Comparison of ENCODE assay signal across 10 cellular contexts in the genomic region with DNA sequence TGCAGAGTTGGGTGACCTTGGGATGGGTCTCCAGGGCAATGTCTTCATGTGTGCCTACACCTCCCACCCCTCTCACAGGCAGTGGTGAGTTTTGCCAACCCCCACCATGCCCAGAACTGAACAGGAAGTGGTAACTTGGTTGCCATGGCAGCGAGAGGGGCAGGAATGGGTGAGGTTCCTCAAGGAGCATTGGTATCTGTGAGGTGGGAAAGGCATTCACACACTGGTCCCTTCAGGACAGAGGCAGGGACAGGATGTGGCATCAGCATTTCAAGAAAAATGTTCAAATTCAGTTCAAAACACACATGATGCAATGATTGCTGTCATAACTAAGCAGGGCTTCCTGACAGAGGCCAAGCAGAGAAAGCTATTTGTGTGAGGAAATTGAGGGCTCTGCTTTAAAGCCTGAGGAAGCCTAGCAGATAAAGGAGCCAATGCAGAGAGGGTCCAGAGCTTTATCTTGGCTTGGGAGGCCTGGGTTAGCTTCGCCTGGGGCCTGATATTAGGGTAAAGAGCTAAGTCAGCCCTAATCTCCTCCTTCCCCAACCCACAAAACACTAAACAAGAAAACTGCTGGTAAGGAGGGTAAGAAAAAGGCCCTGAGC. TPM values are rescaled to one million over a fixed set of nuclear protein-coding genes. Genes with fewer than 3 reads are reported as not detected.
DNase-seq lines count a peak whose midpoint lies in the region; ATAC-seq, FAIRE-seq and TF ChIP-seq lines count a peak whose summit lies in the region.
"Had no signal": no experiment of that assay in that cellular context is flagged by ENCODE, and none has a peak within 500 bp of the region (broad histone marks: within the 10 kb centered on the region; RNA-seq: fewer than 3 reads in every experiment).

No MANE protein-coding gene starts in this region.

- H3K4me2 ChIP-seq in HepG2 (ENCODE audit: low read depth, low read length): no peak overlapping the region

- H3K9ac ChIP-seq in HepG2 (ENCODE audit: insufficient read depth, low read depth, low read length): no peak overlapping the region

- H3K4me3 ChIP-seq in HepG2 (replicated peaks in 1 of 3; ENCODE audit: insufficient read depth in 1 of 3, low read depth in 2 of 3, low read length in 3 of 3): no peak overlapping the region
- H3K4me3 ChIP-seq in coronary artery: no peak overlapping the region

- no peaks in the 10 kb centered on the region for H3K4me1 ChIP-seq in HepG2 (ENCODE audit: insufficient read depth, low read length)

- intact Hi-C loops in HepG2 (cut with micrococcal nuclease; ENCODE audit: unreplicated experiment): no loop called here

- TF ChIP-seq POLR2A in HepG2 (IDR thresholded peaks at IDR 0.05; ENCODE audit: insufficient read depth in 1 of 2, low read depth in 2 of 2, low read length in 2 of 2): no peak

- peak overlapping the region; percentile 74 to 86 for H3K4me3 Mint-ChIP-seq in stimulated activated naive CD8-positive, alpha-beta T cell treated with anti-CD3 and anti-CD28 coated beads, Interleukin-15, amount 100 ng/mL, for 72 hours

- peak overlapping the region; percentile 97 to 99 for H3K27ac Mint-ChIP-seq in stimulated activated naive CD8-positive, alpha-beta T cell treated with anti-CD3 and anti-CD28 coated beads, Interleukin-15, amount 100 ng/mL, for 72 hours

- H4K20me1 ChIP-seq in HepG2 (ENCODE audit: insufficient read depth, low read length): no peaks in the 10 kb centered on the region

- no peak for ATAC-seq in HepG2
- ATAC-seq in stimulated activated naive CD8-positive, alpha-beta T cell treated with anti-CD3 and anti-CD28 coated beads, Interleukin-15, amount 100 ng/mL, for 72 hours: peak; percentile 72

- BruUV-seq in HepG2 (replicated peaks; lab: Mats Ljungman, UMichigan): no TSS peak

- POLR2A ChIA-PET in HepG2 (lab: Yijun Ruan, JAX): no interaction called here

- H3K27me3 ChIP-seq in HepG2 (ENCODE audit: control insufficient read depth in 1 of 2, insufficient read depth in 2 of 2, low read length in 2 of 2): peaks cover 0 to 5% of the 10 kb centered on the region in 2 experiments; a peak in 2 of 5 replicates

- TF ChIP-seq EP300 in HepG2 (IDR thresholded peaks at IDR 0.05; ENCODE audit: low read depth in 2 of 2, low read length in 2 of 2) (no peak), HepG2 (CRISPR knock-in tag; IDR thresholded peaks at IDR 0.05; ENCODE audit: borderline replicate concordance) (no peak)

- no peak for FAIRE-seq in HepG2 (lab: Jason Lieb, UNC)
- FAIRE-seq: A204.1 had no signal

- CTCF ChIA-PET in HepG2 (lab: Yijun Ruan, JAX; ENCODE audit: low intra/inter-chr PET ratio, low total read pairs): no interaction called here

- DNase-seq in NCI-H1694 treated with DMSO at 0.1 percent for 48 hours (lab: John Stamatoyannopoulos, UW) (peak; percentile 1), NCI-H1694 (lab: John Stamatoyannopoulos, UW) (no peak), RPMI7951 (ENCODE audit: low read depth) (peak; percentile 9), HepG2 (ENCODE audit: low spot score) (no peak), DMS153 (lab: John Stamatoyannopoulos, UW) (no peak), coronary artery (ENCODE audit: low spot score) (no peak)
- DNase-seq in activated effector memory CD4-positive, alpha-beta T cell treated with Interleukin-2 at 50 U/mL for 16 hours: peak; percentile 51
- peak; percentile 51 to 80 for DNase-seq in stimulated activated naive CD8-positive, alpha-beta T cell treated with anti-CD3 and anti-CD28 coated beads, Interleukin-15, amount 100 ng/mL, for 72 hours

- TF ChIP-seq RAD21 in HepG2 (CRISPR knock-in tag; IDR thresholded peaks at IDR 0.05): no peak

- 0% methylated on average over 2 of the region's 2 CpGs for WGBS in HepG2 (ENCODE audit: low lambda C conversion rate)

- no peaks in the 10 kb centered on the region for H3K9me3 Mint-ChIP-seq in stimulated activated naive CD8-positive, alpha-beta T cell treated with anti-CD3 and anti-CD28 coated beads, Interleukin-15, amount 100 ng/mL, for 72 hours

- peaks cover 65% of the 10 kb centered on the region for H3K4me1 Mint-ChIP-seq in stimulated activated naive CD8-positive, alpha-beta T cell treated with anti-CD3 and anti-CD28 coated beads, Interleukin-15, amount 100 ng/mL, for 72 hours

- H3K27ac ChIP-seq in HepG2 (ENCODE audit: extremely low read length, insufficient read depth, low read length) (no peak overlapping the region), coronary artery (peak overlapping the region in 1 of 2 donors; percentile 59)

- no peaks in the 10 kb centered on the region for H3K79me2 ChIP-seq in HepG2 (ENCODE audit: insufficient read depth, low read length)

- no peak overlapping the region for H2AFZ ChIP-seq in HepG2 (ENCODE audit: low read length)

- no peaks in the 10 kb centered on the region for H3K27me3 Mint-ChIP-seq in stimulated activated naive CD8-positive, alpha-beta T cell treated with anti-CD3 and anti-CD28 coated beads, Interleukin-15, amount 100 ng/mL, for 72 hours

- H3K9me3 ChIP-seq in HepG2 (ENCODE audit: low read length): no peaks in the 10 kb centered on the region

- H3K36me3 ChIP-seq in HepG2 (replicated peaks in 1 of 2; ENCODE audit: control insufficient read depth in 1 of 2, insufficient read depth in 2 of 2, low read length in 2 of 2): no peaks in the 10 kb centered on the region

- TF ChIP-seq CTCF in HepG2 (CRISPR knock-in tag; IDR thresholded peaks at IDR 0.05) (no peak), coronary artery (IDR thresholded peaks at IDR 0.05) (no peak)

- in situ Hi-C loops in HepG2 (cut with HindIII; ENCODE audit: extremely low pct_ligation_motif_present, low pct_unique_long_range_greater_than_20kb): no loop called here

RNA-seq across cellular contexts. Expression of a gene that starts 0.6 kb away (rescaled TPM):
- not detected in 2 replicates for total RNA-seq in RPMI7951 (2014; rRNA removed; shearing (Covaris generic))
- not detected in 2 replicates for total RNA-seq in HepG2 (2016; rRNA removed; fragmentation: Illumina TruSeq; extraction: Trizol)
- not detected in 2 replicates for total RNA-seq in HepG2 (2016; cell fraction: cytosol; rRNA removed; fragmentation: Illumina TruSeq; extraction: Trizol; ENCODE audit: low read depth)
- total RNA-seq in HepG2 (2016; cell fraction: insoluble cytoplasmic fraction; rRNA removed; fragmentation: Illumina TruSeq; extraction: Trizol): not detected in 2 replicates
- not detected in 2 replicates for total RNA-seq in HepG2 (2016; cell fraction: membrane; rRNA removed; fragmentation: Illumina TruSeq; extraction: Trizol)
- not detected in 2 replicates for total RNA-seq in HepG2 (2016; cell fraction: nucleus; rRNA removed; fragmentation: Illumina TruSeq; extraction: Trizol)
- not detected in 2 replicates for polyA plus RNA-seq in HepG2 (2011; rRNA removed)
- not detected in 2 replicates for polyA plus RNA-seq in HepG2 (2011; cell fraction: cytosol; rRNA removed)
- not detected in 2 replicates for polyA plus RNA-seq in HepG2 (2011; cell fraction: nucleus; rRNA removed)
- not detected in 2 replicates for polyA plus RNA-seq in HepG2 (2012)
- not detected in 2 replicates for polyA plus RNA-seq in HepG2 (2016; cell fraction: cytosol; fragmentation: Illumina TruSeq; extraction: Trizol; ENCODE audit: low read depth)
- polyA plus RNA-seq in HepG2 (2016; cell fraction: insoluble cytoplasmic fraction; fragmentation: Illumina TruSeq; extraction: Trizol; ENCODE audit: low read depth): not detected in 2 replicates
- polyA plus RNA-seq in HepG2 (2016; cell fraction: membrane; fragmentation: Illumina TruSeq; extraction: Trizol; ENCODE audit: low read depth): not detected in 2 replicates
- not detected in 2 replicates for polyA plus RNA-seq in HepG2 (2016; cell fraction: nucleus; fragmentation: Illumina TruSeq; extraction: Trizol; ENCODE audit: insufficient read depth, low read depth)
- polyA minus RNA-seq in HepG2 (2011; rRNA and poly(A)+ RNA removed; ENCODE audit: low replicate concordance): not detected in 2 replicates
- polyA minus RNA-seq in HepG2 (2011; cell fraction: cytosol; rRNA and poly(A)+ RNA removed): not detected in 2 replicates
- polyA minus RNA-seq in HepG2 (2011; cell fraction: nucleus; rRNA and poly(A)+ RNA removed): not detected in 2 replicates

RNA-seq across cellular contexts. Expression of a gene that starts 27.8 kb away (rescaled TPM):
- not detected in 2 replicates for total RNA-seq in RPMI7951 (2014; rRNA removed; shearing (Covaris generic))
- not detected in 2 replicates for total RNA-seq in HepG2 (2016; rRNA removed; fragmentation: Illumina TruSeq; extraction: Trizol)
- not detected in 2 replicates for total RNA-seq in HepG2 (2016; cell fraction: cytosol; rRNA removed; fragmentation: Illumina TruSeq; extraction: Trizol; ENCODE audit: low read depth)
- total RNA-seq in HepG2 (2016; cell fraction: insoluble cytoplasmic fraction; rRNA removed; fragmentation: Illumina TruSeq; extraction: Trizol): not detected in 2 replicates
- not detected in 2 replicates for total RNA-seq in HepG2 (2016; cell fraction: membrane; rRNA removed; fragmentation: Illumina TruSeq; extraction: Trizol)
- not detected in 2 replicates for total RNA-seq in HepG2 (2016; cell fraction: nucleus; rRNA removed; fragmentation: Illumina TruSeq; extraction: Trizol)
- polyA plus RNA-seq in HepG2 (2011; rRNA removed): not detected in 2 replicates
- polyA plus RNA-seq in HepG2 (2011; cell fraction: cytosol; rRNA removed): not detected in 2 replicates
- not detected in 2 replicates for polyA plus RNA-seq in HepG2 (2011; cell fraction: nucleus; rRNA removed)
- polyA plus RNA-seq in HepG2 (2012): not detected in 2 replicates
- polyA plus RNA-seq in HepG2 (2016; cell fraction: cytosol; fragmentation: Illumina TruSeq; extraction: Trizol; ENCODE audit: low read depth): not detected in 2 replicates
- polyA plus RNA-seq in HepG2 (2016; cell fraction: insoluble cytoplasmic fraction; fragmentation: Illumina TruSeq; extraction: Trizol; ENCODE audit: low read depth): not detected in 2 replicates
- not detected in 2 replicates for polyA plus RNA-seq in HepG2 (2016; cell fraction: membrane; fragmentation: Illumina TruSeq; extraction: Trizol; ENCODE audit: low read depth)
- not detected in 2 replicates for polyA plus RNA-seq in HepG2 (2016; cell fraction: nucleus; fragmentation: Illumina TruSeq; extraction: Trizol; ENCODE audit: insufficient read depth, low read depth)
- polyA minus RNA-seq in HepG2 (2011; rRNA and poly(A)+ RNA removed; ENCODE audit: low replicate concordance): not detected in 2 replicates
- not detected in 2 replicates for polyA minus RNA-seq in HepG2 (2011; cell fraction: cytosol; rRNA and poly(A)+ RNA removed)
- not detected in 2 replicates for polyA minus RNA-seq in HepG2 (2011; cell fraction: nucleus; rRNA and poly(A)+ RNA removed)
- total RNA-seq: T-helper 2 cell treated with Interferon-gamma antibody and Interleukin-4, amounts not matched to agents 100 ng/mL and 5 ng/mL, for 36 hours had no signal

RNA-seq across cellular contexts. Expression of a gene that starts 37.5 kb away (rescaled TPM):
- total RNA-seq in RPMI7951 (2014; rRNA removed; shearing (Covaris generic)): 0.39 TPM in 1 of 2 replicates, not detected in the other
- 0.11 TPM in 1 of 2 replicates, not detected in the other for total RNA-seq in HepG2 (2016; rRNA removed; fragmentation: Illumina TruSeq; extraction: Trizol)
- total RNA-seq in HepG2 (2016; cell fraction: cytosol; rRNA removed; fragmentation: Illumina TruSeq; extraction: Trizol; ENCODE audit: low read depth): not detected in 2 replicates
- not detected in 2 replicates for total RNA-seq in HepG2 (2016; cell fraction: insoluble cytoplasmic fraction; rRNA removed; fragmentation: Illumina TruSeq; extraction: Trizol)
- not detected in 2 replicates for total RNA-seq in HepG2 (2016; cell fraction: membrane; rRNA removed; fragmentation: Illumina TruSeq; extraction: Trizol)
- total RNA-seq in HepG2 (2016; cell fraction: nucleus; rRNA removed; fragmentation: Illumina TruSeq; extraction: Trizol): not detected in 2 replicates
- not detected in 2 replicates for polyA plus RNA-seq in HepG2 (2011; rRNA removed)
- 0.05 TPM in 1 of 2 replicates, not detected in the other for polyA plus RNA-seq in HepG2 (2011; cell fraction: cytosol; rRNA removed)
- not detected in 2 replicates for polyA plus RNA-seq in HepG2 (2011; cell fraction: nucleus; rRNA removed)
- not detected in 2 replicates for polyA plus RNA-seq in HepG2 (2012)
- polyA plus RNA-seq in HepG2 (2016; cell fraction: cytosol; fragmentation: Illumina TruSeq; extraction: Trizol; ENCODE audit: low read depth): not detected in 2 replicates
- polyA plus RNA-seq in HepG2 (2016; cell fraction: insoluble cytoplasmic fraction; fragmentation: Illumina TruSeq; extraction: Trizol; ENCODE audit: low read depth): not detected in 2 replicates
- polyA plus RNA-seq in HepG2 (2016; cell fraction: membrane; fragmentation: Illumina TruSeq; extraction: Trizol; ENCODE audit: low read depth): not detected in 2 replicates
- not detected in 2 replicates for polyA plus RNA-seq in HepG2 (2016; cell fraction: nucleus; fragmentation: Illumina TruSeq; extraction: Trizol; ENCODE audit: insufficient read depth, low read depth)
- polyA minus RNA-seq in HepG2 (2011; rRNA and poly(A)+ RNA removed; ENCODE audit: low replicate concordance): not detected in 2 replicates
- not detected in 2 replicates for polyA minus RNA-seq in HepG2 (2011; cell fraction: cytosol; rRNA and poly(A)+ RNA removed)
- polyA minus RNA-seq in HepG2 (2011; cell fraction: nucleus; rRNA and poly(A)+ RNA removed): not detected in 2 replicates
- total RNA-seq: T-helper 2 cell treated with Interferon-gamma antibody and Interleukin-4, amounts not matched to agents 100 ng/mL and 5 ng/mL, for 36 hours had no signal

RNA-seq across cellular contexts. Expression of a gene that starts 46.3 kb away (rescaled TPM):
- total RNA-seq in RPMI7951 (2014; rRNA removed; shearing (Covaris generic)): not detected in 2 replicates
- total RNA-seq in HepG2 (2016; rRNA removed; fragmentation: Illumina TruSeq; extraction: Trizol): not detected in 2 replicates
- total RNA-seq in HepG2 (2016; cell fraction: cytosol; rRNA removed; fragmentation: Illumina TruSeq; extraction: Trizol; ENCODE audit: low read depth): not detected in 2 replicates
- total RNA-seq in HepG2 (2016; cell fraction: insoluble cytoplasmic fraction; rRNA removed; fragmentation: Illumina TruSeq; extraction: Trizol): not detected in 2 replicates
- not detected in 2 replicates for total RNA-seq in HepG2 (2016; cell fraction: membrane; rRNA removed; fragmentation: Illumina TruSeq; extraction: Trizol)
- total RNA-seq in HepG2 (2016; cell fraction: nucleus; rRNA removed; fragmentation: Illumina TruSeq; extraction: Trizol): not detected in 2 replicates
- polyA plus RNA-seq in HepG2 (2011; rRNA removed): not detected in 2 replicates
- polyA plus RNA-seq in HepG2 (2011; cell fraction: cytosol; rRNA removed): not detected in 2 replicates
- polyA plus RNA-seq in HepG2 (2011; cell fraction: nucleus; rRNA removed): not detected in 2 replicates
- polyA plus RNA-seq in HepG2 (2012): not detected in 2 replicates
- polyA plus RNA-seq in HepG2 (2016; cell fraction: cytosol; fragmentation: Illumina TruSeq; extraction: Trizol; ENCODE audit: low read depth): not detected in 2 replicates
- not detected in 2 replicates for polyA plus RNA-seq in HepG2 (2016; cell fraction: insoluble cytoplasmic fraction; fragmentation: Illumina TruSeq; extraction: Trizol; ENCODE audit: low read depth)
- not detected in 2 replicates for polyA plus RNA-seq in HepG2 (2016; cell fraction: membrane; fragmentation: Illumina TruSeq; extraction: Trizol; ENCODE audit: low read depth)
- not detected in 2 replicates for polyA plus RNA-seq in HepG2 (2016; cell fraction: nucleus; fragmentation: Illumina TruSeq; extraction: Trizol; ENCODE audit: insufficient read depth, low read depth)
- not detected in 2 replicates for polyA minus RNA-seq in HepG2 (2011; rRNA and poly(A)+ RNA removed; ENCODE audit: low replicate concordance)
- not detected in 2 replicates for polyA minus RNA-seq in HepG2 (2011; cell fraction: cytosol; rRNA and poly(A)+ RNA removed)
- not detected in 2 replicates for polyA minus RNA-seq in HepG2 (2011; cell fraction: nucleus; rRNA and poly(A)+ RNA removed)
- total RNA-seq: T-helper 2 cell treated with Interferon-gamma antibody and Interleukin-4, amounts not matched to agents 100 ng/mL and 5 ng/mL, for 36 hours had no signal

Comparison
In these comparisons a context has a peak if more than half of its experiments do, and no peak if none do; other contexts are left out.
1. DNase-seq: peak in NCI-H1694 treated with DMSO at 0.1 percent for 48 hours (single experiment), RPMI7951 (single experiment), activated effector memory CD4-positive, alpha-beta T cell treated with Interleukin-2 at 50 U/mL for 16 hours (single experiment) and stimulated activated naive CD8-positive, alpha-beta T cell treated with anti-CD3 and anti-CD28 coated beads, Interleukin-15, amount 100 ng/mL, for 72 hours (2 of 2); none in NCI-H1694 (single experiment), HepG2 (single experiment), DMS153 (single experiment) and coronary artery (single experiment).